ENCODE assay signal across 14 cellular contexts in genomic region chr5:127549551-127549950, GRCh38.
"Had no signal": no experiment of that assay in that cellular context is flagged by ENCODE, and none has a peak within 500 bp of the region (broad histone marks: within the 10 kb centered on the region; RNA-seq: fewer than 3 reads in every experiment).

No MANE protein-coding gene starts in this region.

- DNase-seq: activated CD4-positive, alpha-beta T cell treated with anti-CD3 and anti-CD28 coated beads, Interleukin-2, amount 10 ng/mL, durations not matched to agents 7 days and 5 days; activated CD4-positive, CD25-positive, alpha-beta regulatory T cell; activated CD8-positive, alpha-beta memory T cell treated with anti-CD3 and anti-CD28 coated beads, Interleukin-2, amount 50 U/mL, for 48 hours; activated naive CD8-positive, alpha-beta T cell treated with anti-CD3 and anti-CD28 coated beads, Interleukin-2, amount 10 ng/mL, durations not matched to agents 7 days and 5 days; aorta; effector memory CD4-positive, alpha-beta T cell; hippocampal formation; left ventricle myocardium inferior; naive thymus-derived CD8-positive, alpha-beta T cell; retina; T-helper 2 cell; upper lobe of right lung had no signal

- H3K9me3 ChIP-seq: thoracic aorta, upper lobe of right lung had no signal

- H3K4me1 ChIP-seq: left ventricle myocardium inferior, upper lobe of right lung had no signal

- H3K27me3 ChIP-seq: upper lobe of right lung had no signal

- ATAC-seq: naive thymus-derived CD8-positive, alpha-beta T cell; stimulated activated effector memory CD8-positive, alpha-beta T cell treated with anti-CD3 and anti-CD28 coated beads, Interleukin-12 subunit alpha, Interleukin-12 subunit beta, amount 100 ng/mL, for 72 hours; upper lobe of right lung had no signal

- H3K4me3 ChIP-seq: left ventricle myocardium inferior, thoracic aorta, upper lobe of right lung had no signal

- H3K27ac ChIP-seq: left ventricle myocardium inferior, thoracic aorta, upper lobe of right lung had no signal
